15 cellular contexts compared by ENCODE assay signal in the genomic region with DNA sequence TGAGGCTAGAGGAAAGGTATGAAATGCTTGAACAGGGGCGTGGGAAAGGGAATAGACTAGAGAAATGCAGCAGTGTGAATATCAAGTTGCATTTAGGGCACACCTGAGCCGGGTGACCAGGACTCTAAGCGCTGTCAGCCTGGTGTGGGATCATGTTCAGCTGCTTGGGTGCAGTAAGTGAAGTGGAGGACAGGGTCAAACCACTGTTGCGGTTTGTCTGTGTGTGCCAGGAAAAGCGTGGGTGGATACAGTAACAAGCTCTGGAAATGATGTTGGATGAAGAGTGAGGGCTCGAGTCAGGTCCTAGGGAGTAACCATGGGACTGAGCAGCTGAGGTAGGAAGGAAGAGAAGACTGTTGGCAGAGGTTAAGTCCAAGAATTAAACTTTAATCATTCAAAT. TPM values are rescaled to one million over a fixed set of nuclear protein-coding genes. Genes with fewer than 3 reads are reported as not detected.
A peak's percentile ranks its signal among the peaks of the same experiment; 100 is the strongest.
DNase-seq lines count a peak whose midpoint lies in the region; TF ChIP-seq lines count a peak whose summit lies in the region.
"Had no signal": no experiment of that assay in that cellular context is flagged by ENCODE, and none has a peak within 500 bp of the region (broad histone marks: within the 10 kb centered on the region; RNA-seq: fewer than 3 reads in every experiment).

No MANE protein-coding gene starts in this region.

- H2AK5ac ChIP-seq in mesenchymal stem cell (ENCODE audit: low read length, severe bottlenecking), result no peak overlapping the region

- H3K4ac ChIP-seq in mesenchymal stem cell (ENCODE audit: low read depth in 1 of 2, low read length in 2 of 2), result no peak overlapping the region

- no peak overlapping the region for H2BK120ac ChIP-seq in mesenchymal stem cell (ENCODE audit: low read depth, low read length)

- peaks cover 3% of the 10 kb centered on the region for H3K4me1 ChIP-seq in mesenchymal stem cell (ENCODE audit: control insufficient read depth, insufficient read depth, low read depth, low read length)

- no peak overlapping the region for H4K8ac ChIP-seq in mesenchymal stem cell (ENCODE audit: low read length)

- no peak overlapping the region for H2BK15ac ChIP-seq in mesenchymal stem cell (ENCODE audit: low read depth, poor library complexity, severe bottlenecking)

- no peak overlapping the region for H2BK5ac ChIP-seq in mesenchymal stem cell (ENCODE audit: low read depth, low read length, poor library complexity, severe bottlenecking)

- H2BK12ac ChIP-seq in mesenchymal stem cell (ENCODE audit: low read length in 2 of 2), result peak overlapping the region in 1 of 2 experiments; percentile 31

- DNase-seq in Daoy (ENCODE audit: low read depth) (peak; percentile 76), NCI-H2029 treated with DMSO at 0.1 percent for 48 hours (lab: John Stamatoyannopoulos, UW) (peak; percentile 33), cardiac fibroblast (ENCODE audit: low read depth in 2 of 2) (peak; percentile 76 to 79), mesenchymal stem cell (peak; percentile 46), NOMO-1 treated with dmso at 0.1 percent for 144 hours (lab: John Stamatoyannopoulos, UW; ENCODE audit: unreplicated experiment) (no peak), substantia nigra (lab: John Stamatoyannopoulos, UW) (no peak), NCI-H69 (lab: John Stamatoyannopoulos, UW) (no peak)
- DNase-seq in activated T-cell treated with anti-CD3 and anti-CD28 coated beads, Interleukin-2, amount 50 U/mL, for 48 hours, result no peak
- DNase-seq: activated CD4-positive, alpha-beta T cell treated with anti-CD3 and anti-CD28 coated beads for 4 hours; activated T-cell treated with anti-CD3 and anti-CD28 coated beads, Interleukin-2, amount 50 U/mL, for 72 hours; KBM-7; NCI-H2171; occipital lobe; stimulated activated CD4-positive, alpha-beta T cell treated with anti-CD3 and anti-CD28 coated beads, Interleukin-15, amount 100 ng/mL, for 24 hours; T-helper 1 cell had no signal

- peak overlapping the region in 1 of 2 experiments; percentile 96 for H3K23ac ChIP-seq in mesenchymal stem cell (ENCODE audit: low read length in 2 of 2)

- H3K27me3 ChIP-seq in mesenchymal stem cell (ENCODE audit: control insufficient read depth in 1 of 2, insufficient read depth in 1 of 2, low read length in 2 of 2), result no peaks in the 10 kb centered on the region

- H2AFZ ChIP-seq in mesenchymal stem cell (ENCODE audit: low read depth, low read length), result no peak overlapping the region

- peak overlapping the region in 1 of 2 experiments; percentile 72 for H3K18ac ChIP-seq in mesenchymal stem cell (ENCODE audit: low read depth in 1 of 2, low read length in 2 of 2)

- H3K4me3 ChIP-seq in cardiac fibroblast (replicated peaks in 1 of 2; ENCODE audit: low read depth in 2 of 2, low read length in 2 of 2), result no peak overlapping the region
- no peak overlapping the region for H3K4me3 ChIP-seq in mesenchymal stem cell (ENCODE audit: insufficient read depth in 1 of 2, low read depth in 1 of 2, low read length in 2 of 2)

- WGBS in mesenchymal stem cell, result 96% methylated on average over 6 of the region's 6 CpGs

- no peak overlapping the region for H3K27ac ChIP-seq in mesenchymal stem cell (ENCODE audit: low read length, poor library complexity, severe bottlenecking)
- H3K27ac ChIP-seq in substantia nigra (ENCODE audit: low read depth, low read length, poor library complexity, severe bottlenecking), result no peak overlapping the region

- no peaks in the 10 kb centered on the region for H3K9me3 ChIP-seq in mesenchymal stem cell (ENCODE audit: control insufficient read depth, low read length)

- peaks cover 0 to 10% of the 10 kb centered on the region in 2 experiments for H3K36me3 ChIP-seq in mesenchymal stem cell (ENCODE audit: control insufficient read depth in 1 of 2, insufficient read depth in 2 of 2, low read depth in 1 of 2, low read length in 2 of 2)

- no peak overlapping the region for H4K91ac ChIP-seq in mesenchymal stem cell (ENCODE audit: low read length)

- no peak overlapping the region for H3K9ac ChIP-seq in mesenchymal stem cell (ENCODE audit: low read length)

- no peak for TF ChIP-seq CTCF in cardiac fibroblast (IDR thresholded peaks at IDR 0.05; ENCODE audit: low read depth, low read length)

- no peak overlapping the region for H3K4me2 ChIP-seq in mesenchymal stem cell (ENCODE audit: low read length, poor library complexity, severe bottlenecking)

- H3K14ac ChIP-seq in mesenchymal stem cell (ENCODE audit: low read length in 2 of 2), result peak overlapping the region in 1 of 2 experiments; percentile 12

- H3K79me1 ChIP-seq in mesenchymal stem cell (replicated peaks; ENCODE audit: low read length, poor library complexity, severe bottlenecking), result peaks cover 25% of the 10 kb centered on the region

RNA-seq across cellular contexts. Expression of a gene that starts 15.8 kb away (rescaled TPM):
- total RNA-seq in Daoy (2014; rRNA removed; shearing (Covaris generic)), result 4.3 and 6.7 TPM in 2 replicates
- 3.5 TPM for polyA plus RNA-seq in mesenchymal stem cell (2013, experiment 1 of 2)
- polyA plus RNA-seq in mesenchymal stem cell (2013, experiment 2 of 2), result 3.9 TPM

Comparison
In these comparisons a context has a peak if more than half of its experiments do, and no peak if none do; other contexts are left out.
1. DNase-seq: peak in Daoy (single experiment), NCI-H2029 treated with DMSO at 0.1 percent for 48 hours (single experiment), cardiac fibroblast (2 of 2) and mesenchymal stem cell (single experiment); none in activated T-cell treated with anti-CD3 and anti-CD28 coated beads, Interleukin-2, amount 50 U/mL, for 48 hours (0 of 2), NOMO-1 treated with dmso at 0.1 percent for 144 hours (single experiment), substantia nigra (0 of 49) and NCI-H69 (single experiment).